ENCODE assay signal across 17 cellular contexts in the genomic region with DNA sequence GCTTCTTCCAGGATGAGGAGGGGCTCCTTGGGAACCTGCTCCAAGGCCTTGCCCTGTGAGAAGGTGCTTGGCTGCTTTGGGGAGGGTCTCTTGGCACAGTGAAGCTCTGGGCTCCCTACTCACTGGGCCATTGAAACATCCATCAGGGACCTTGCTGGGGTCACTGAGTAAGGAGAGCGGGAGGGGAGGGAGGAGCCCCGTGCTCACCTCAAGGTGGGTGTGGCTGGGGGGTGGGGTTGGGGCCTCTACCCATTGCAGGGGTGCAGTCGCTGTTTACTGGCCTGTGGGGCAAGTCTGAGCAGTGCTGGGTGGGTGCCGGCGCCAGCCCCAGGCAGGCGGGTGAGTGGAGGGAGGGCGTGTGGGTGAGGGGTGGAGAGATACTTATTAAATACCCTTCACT. TPM values are rescaled to one million over a fixed set of nuclear protein-coding genes. Genes with fewer than 3 reads are reported as not detected.
DNase-seq lines count a peak whose midpoint lies in the region; ATAC-seq, FAIRE-seq and TF ChIP-seq lines count a peak whose summit lies in the region.
"Had no signal": no experiment of that assay in that cellular context is flagged by ENCODE, and none has a peak within 500 bp of the region (broad histone marks: within the 10 kb centered on the region; RNA-seq: fewer than 3 reads in every experiment).

No MANE protein-coding gene starts in this region.

- no peaks in the 10 kb centered on the region for H3K9me3 Mint-ChIP-seq in activated naive CD4-positive, alpha-beta T cell treated with anti-CD3 and anti-CD28 coated beads, Interleukin-2, amount 10 ng/mL, durations not matched to agents 7 days and 5 days
- H3K9me3 Mint-ChIP-seq: central memory CD8-positive, alpha-beta T cell; HFFc6 had no signal

- H3K9ac ChIP-seq in kidney (ENCODE audit: low read length in 2 of 2): no peak overlapping the region

- H3K27ac ChIP-seq in WERI-Rb-1 (peak overlapping the region; percentile 94), kidney (ENCODE audit: low read depth in 2 of 2, low read length in 2 of 2) (no peak overlapping the region), lower lobe of right lung (no peak overlapping the region)

- H3K36me3 Mint-ChIP-seq in activated naive CD4-positive, alpha-beta T cell treated with anti-CD3 and anti-CD28 coated beads, Interleukin-2, amount 10 ng/mL, durations not matched to agents 7 days and 5 days: peaks cover 11% of the 10 kb centered on the region

- H3K27me3 ChIP-seq in WERI-Rb-1 (ENCODE audit: insufficient read depth, low read depth, severe bottlenecking) (no peaks in the 10 kb centered on the region), lower lobe of right lung (ENCODE audit: low read depth) (no peaks in the 10 kb centered on the region)

- H3K4me3 Mint-ChIP-seq in activated naive CD4-positive, alpha-beta T cell treated with anti-CD3 and anti-CD28 coated beads, Interleukin-2, amount 10 ng/mL, durations not matched to agents 7 days and 5 days: peak overlapping the region; percentile 64
- H3K4me3 Mint-ChIP-seq: central memory CD8-positive, alpha-beta T cell; HFFc6 had no signal

- H3K4me1 Mint-ChIP-seq in activated naive CD4-positive, alpha-beta T cell treated with anti-CD3 and anti-CD28 coated beads, Interleukin-2, amount 10 ng/mL, durations not matched to agents 7 days and 5 days: peaks cover 61% of the 10 kb centered on the region

- ATAC-seq in lower lobe of right lung: no peak

- H3K27ac Mint-ChIP-seq in activated naive CD4-positive, alpha-beta T cell treated with anti-CD3 and anti-CD28 coated beads, Interleukin-2, amount 10 ng/mL, durations not matched to agents 7 days and 5 days: peak overlapping the region; percentile 94

- peaks cover 6 to 7% of the 10 kb centered on the region in 2 donors for H3K4me1 ChIP-seq in kidney (ENCODE audit: control insufficient read depth in 1 of 2, insufficient read depth in 1 of 2, low read depth in 1 of 2, low read length in 2 of 2)
- H3K4me1 ChIP-seq in lower lobe of right lung: peaks cover 20% of the 10 kb centered on the region

- no peak for FAIRE-seq in kidney (lab: Jason Lieb, UNC)

- CTCF ChIA-PET in activated naive CD4-positive, alpha-beta T cell treated with anti-CD3 and anti-CD28 coated beads, Interleukin-2, amount 10 ng/mL, durations not matched to agents 7 days and 5 days (lab: Charles Lee): interaction anchor here (0.7 to 2.6 kb wide), 3 partner anchors 26 to 60 kb away, joined by 3 to 16 read pairs (median 7); no protein-coding TSS in a partner anchor

- H3K27me3 Mint-ChIP-seq in activated naive CD4-positive, alpha-beta T cell treated with anti-CD3 and anti-CD28 coated beads, Interleukin-2, amount 10 ng/mL, durations not matched to agents 7 days and 5 days: peaks cover 7% of the 10 kb centered on the region
- H3K27me3 Mint-ChIP-seq: central memory CD8-positive, alpha-beta T cell had no signal

- no peak for TF ChIP-seq CTCF in WERI-Rb-1 (IDR thresholded peaks at IDR 0.05; ENCODE audit: low read depth, low read length)
- TF ChIP-seq CTCF in kidney (IDR thresholded peaks at IDR 0.05; ENCODE audit: borderline replicate concordance, extremely low read depth, insufficient read depth): no peak
- no peak for TF ChIP-seq CTCF in lower lobe of right lung (IDR thresholded peaks at IDR 0.05)

- H3K36me3 ChIP-seq in WERI-Rb-1 (no peaks in the 10 kb centered on the region), kidney (ENCODE audit: control insufficient read depth in 1 of 2, insufficient read depth in 2 of 2, low read length in 2 of 2) (no peaks in the 10 kb centered on the region), lower lobe of right lung (no peaks in the 10 kb centered on the region)

- no peak for DNase-seq in activated naive CD4-positive, alpha-beta T cell treated with anti-CD3 and anti-CD28 coated beads, Interleukin-2, amount 10 ng/mL, durations not matched to agents 7 days and 5 days
- DNase-seq in activated naive CD4-positive, alpha-beta T cell treated with anti-CD3 and anti-CD28 coated beads, Interleukin-2, amount 50 U/mL, for 16 hours: no peak
- DNase-seq in WERI-Rb-1: peak; percentile 43
- DNase-seq in kidney: peak; percentile 78
- peak; percentile 69 for DNase-seq in ureter (ENCODE audit: low spot score)
- no peak for DNase-seq in posterior vena cava (ENCODE audit: low spot score)
- no peak for DNase-seq in dermis blood vessel endothelial cell
- DNase-seq in lower lobe of right lung: no peak
- DNase-seq: GF-D8, HFFc6, islet precursor cell, KG1, NCI-H1105 treated with DMSO at 0.1 percent for 48 hours, NCI-H446 treated with DMSO at 0.1 percent for 48 hours had no signal

- H3K9me3 ChIP-seq in WERI-Rb-1 (ENCODE audit: severe bottlenecking): no peaks in the 10 kb centered on the region
- no peaks in the 10 kb centered on the region for H3K9me3 ChIP-seq in kidney (ENCODE audit: control insufficient read depth in 1 of 2, low read length in 2 of 2)
- H3K9me3 ChIP-seq in lower lobe of right lung: no peaks in the 10 kb centered on the region

- intact Hi-C loops in kidney (cut with DNase I) (no loop called here), posterior vena cava (cut with DNase I) (no loop called here), lower lobe of right lung (cut with DNase I) (no loop called here)

- H3K4me3 ChIP-seq in WERI-Rb-1 (ENCODE audit: low read depth, low read length): no peak overlapping the region
- no peak overlapping the region for H3K4me3 ChIP-seq in kidney (ENCODE audit: low read length in 2 of 2)
- no peak overlapping the region for H3K4me3 ChIP-seq in lower lobe of right lung

RNA-seq across cellular contexts. Expression of a gene that starts 9.9 kb away (rescaled TPM):
- total RNA-seq in kidney (0.31 TPM), ureter (53.1 TPM), posterior vena cava (under 1 TPM; 0.14 to 0.38 TPM), dermis blood vessel endothelial cell (not detected in 2 replicates), lower lobe of right lung (0.68 TPM)
- polyA plus RNA-seq in kidney (ENCODE audit: insufficient read depth, low read depth, low replicate concordance): 2.2 TPM
- total RNA-seq: glomerular endothelial cell, subcutaneous adipose tissue had no signal

RNA-seq across cellular contexts. Expression of a gene that starts 48.2 kb away (rescaled TPM):
- total RNA-seq in kidney (743 TPM), ureter (505 TPM), posterior vena cava (1,000 to 10,000 TPM; 1,004 to 1,451 TPM), dermis blood vessel endothelial cell (375 and 706 TPM in 2 replicates), lower lobe of right lung (371 TPM)
- polyA plus RNA-seq in kidney (ENCODE audit: insufficient read depth, low read depth, low replicate concordance): 545 TPM

Comparison
In these comparisons a context has a peak if more than half of its experiments do, and no peak if none do; other contexts are left out.
1. DNase-seq: peak in WERI-Rb-1 (single experiment), kidney (single experiment) and ureter (single experiment); none in activated naive CD4-positive, alpha-beta T cell treated with anti-CD3 and anti-CD28 coated beads, Interleukin-2, amount 10 ng/mL, durations not matched to agents 7 days and 5 days (single experiment), activated naive CD4-positive, alpha-beta T cell treated with anti-CD3 and anti-CD28 coated beads, Interleukin-2, amount 50 U/mL, for 16 hours (single experiment), posterior vena cava (single experiment), dermis blood vessel endothelial cell (single experiment) and lower lobe of right lung (single experiment).
2. RNA of a gene that starts 9.9 kb away (total RNA-seq): 53.1 TPM in ureter (single experiment); 0.68 TPM in lower lobe of right lung (single experiment), 0.14 to 0.38 TPM in posterior vena cava, 0.31 TPM in kidney (single experiment) and not detected in dermis blood vessel endothelial cell; every median in the first group is over 10 times any median in the second.